In the genomic region with DNA sequence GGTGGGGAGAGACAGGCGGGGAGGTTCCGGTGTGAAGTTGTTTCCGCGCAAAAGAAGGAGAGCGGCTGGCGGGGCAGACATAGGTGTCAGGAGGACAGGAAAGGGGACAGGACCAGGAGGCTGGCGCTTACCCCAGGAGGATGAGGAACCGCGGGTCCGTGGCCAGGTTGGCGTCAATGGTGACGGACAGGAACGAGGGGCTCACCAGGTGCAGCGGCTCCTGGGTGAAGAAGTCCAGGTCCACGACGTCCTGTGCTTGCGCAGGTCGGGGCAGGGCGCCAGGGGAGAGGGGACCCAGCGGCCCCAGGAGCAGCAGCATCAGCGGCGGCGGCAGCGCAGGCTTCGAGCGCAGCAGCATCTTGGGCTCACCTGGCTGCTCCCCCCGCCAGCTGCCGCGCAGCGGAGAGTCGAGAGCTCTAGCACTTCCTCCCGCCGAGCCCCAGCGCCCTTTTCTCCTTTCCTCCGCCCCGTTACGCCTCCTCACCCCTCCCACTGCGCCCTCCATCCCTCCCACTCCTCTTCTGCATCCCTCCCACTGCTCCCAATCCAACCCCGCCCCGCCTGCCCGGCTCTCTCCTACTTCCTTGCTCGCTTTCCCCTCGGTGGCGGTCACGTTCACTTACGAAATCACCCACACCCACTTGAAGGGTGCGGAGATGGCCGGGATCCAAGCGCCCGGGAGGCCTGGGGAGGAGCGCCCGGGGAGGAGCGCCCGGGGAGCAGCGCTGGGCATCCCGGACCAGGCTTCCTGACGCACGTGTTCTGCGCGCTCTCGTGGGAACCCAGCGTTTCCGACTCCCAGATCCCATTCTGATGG, we compare ENCODE assay signal across 8 cellular contexts. TPM values are rescaled to one million over a fixed set of nuclear protein-coding genes. Genes with fewer than 3 reads are reported as not detected.
DNase-seq lines count a peak whose midpoint lies in the region; ATAC-seq and TF ChIP-seq lines count a peak whose summit lies in the region.

Gene HPSE, minus strand, starts transcription at position 424 of the 817 bp plus-strand sequence. Its CDS starts 66 bp downstream, at position 358.

- no peaks in the 10 kb centered on the region for H3K27me3 ChIP-seq in Peyer's patch
- H3K27me3 ChIP-seq in foreskin keratinocyte: no peaks in the 10 kb centered on the region
- H3K27me3 ChIP-seq in neuronal stem cell (ENCODE audit: control insufficient read depth in 3 of 3, insufficient read depth in 3 of 3, low read depth in 1 of 3, low read length in 3 of 3): peaks cover 2 to 59% (median 33%) of the 10 kb centered on the region in 3 experiments
- peaks cover 7% of the 10 kb centered on the region for H3K27me3 ChIP-seq in suprapubic skin

- TF ChIP-seq CTCF in Peyer's patch (IDR thresholded peaks at IDR 0.05) (no peak), foreskin keratinocyte (conservative IDR thresholded peaks at IDR 0.05) (no peak), suprapubic skin (IDR thresholded peaks at IDR 0.05) (no peak)

- in situ Hi-C loops in Caki2 (cut with HindIII; ENCODE audit: low pct_unique_long_range_greater_than_20kb, low sequenced_read_pairs): no loop called here

- peaks cover 12% of the 10 kb centered on the region for H3K36me3 Mint-ChIP-seq in activated T-helper 2 cell treated with anti-CD3 and anti-CD28 coated beads, Interferon-gamma antibody, Interleukin-2, Interleukin-4, amounts not matched to agents 10 μg/mL and 5 μg/mL and 100 μg/mL, durations not matched to agents 14 hours and 24 hours and 36 hours (ENCODE audit: low read depth)

- peak; percentile 7; the same call in 1 of the 2 replicates for TF ChIP-seq RAD21 in Ishikawa (IDR thresholded peaks at IDR 0.05; ENCODE audit: low read depth)

- H2BK120ac ChIP-seq in neuronal stem cell (ENCODE audit: low read depth, low read length): no peak within 1 kb of the TSS

- H3K27ac Mint-ChIP-seq in activated T-helper 2 cell treated with anti-CD3 and anti-CD28 coated beads, Interferon-gamma antibody, Interleukin-2, Interleukin-4, amounts not matched to agents 10 μg/mL and 5 μg/mL and 100 μg/mL, durations not matched to agents 14 hours and 24 hours and 36 hours: peak within 1 kb of the TSS; percentile 35

- no peak within 1 kb of the TSS for H2BK5ac ChIP-seq in neuronal stem cell (ENCODE audit: low read length)

- H3K9me3 ChIP-seq in Peyer's patch (no peaks in the 10 kb centered on the region), neuronal stem cell (replicated peaks in 1 of 2; ENCODE audit: control insufficient read depth in 2 of 2, insufficient read depth in 1 of 2, low read depth in 1 of 2, low read length in 2 of 2) (no peaks in the 10 kb centered on the region), suprapubic skin (no peaks in the 10 kb centered on the region)

- peak within 1 kb of the TSS; percentile 84 for H3K18ac ChIP-seq in neuronal stem cell (ENCODE audit: low read length)

- H3K9ac ChIP-seq in neuronal stem cell (ENCODE audit: low read depth, low read length, poor library complexity): no peak within 1 kb of the TSS

- TF ChIP-seq EP300 in Ishikawa (IDR thresholded peaks at IDR 0.05; ENCODE audit: borderline replicate concordance) (no peak), suprapubic skin (IDR thresholded peaks at IDR 0.05) (no peak)

- H3K9me3 Mint-ChIP-seq in activated T-helper 2 cell treated with anti-CD3 and anti-CD28 coated beads, Interferon-gamma antibody, Interleukin-2, Interleukin-4, amounts not matched to agents 10 μg/mL and 5 μg/mL and 100 μg/mL, durations not matched to agents 14 hours and 24 hours and 36 hours: peaks cover 20% of the 10 kb centered on the region

- TF ChIP-seq POLR2A in Peyer's patch (IDR thresholded peaks at IDR 0.05) (peak; percentile 58 to 74), suprapubic skin (IDR thresholded peaks at IDR 0.05) (peak in 1 of 2 donors; percentile 15)

- H3K23ac ChIP-seq in neuronal stem cell (ENCODE audit: low read depth, low read length, poor library complexity): no peak within 1 kb of the TSS

- DNase-seq in Caki2 (ENCODE audit: low read depth): peak; percentile 92
- peak; percentile 67 to 93 (median 93) for DNase-seq in Peyer's patch
- peak; percentile 64 for DNase-seq in activated T-helper 2 cell treated with anti-CD3 and anti-CD28 coated beads, Interferon-gamma antibody, Interleukin-2, Interleukin-4, amounts not matched to agents 10 μg/mL and 5 μg/mL and 100 μg/mL, durations not matched to agents 14 hours and 24 hours and 36 hours (ENCODE audit: low spot score)
- peak; percentile 73 to 80 for DNase-seq in foreskin keratinocyte
- peak; percentile 35 for DNase-seq in neuronal stem cell (ENCODE audit: low spot score)
- DNase-seq in suprapubic skin (ENCODE audit: low spot score in 2 of 2): peak; percentile 88 to 90

- H3K27me3 Mint-ChIP-seq in activated T-helper 2 cell treated with anti-CD3 and anti-CD28 coated beads, Interferon-gamma antibody, Interleukin-2, Interleukin-4, amounts not matched to agents 10 μg/mL and 5 μg/mL and 100 μg/mL, durations not matched to agents 14 hours and 24 hours and 36 hours (ENCODE audit: low read depth): peaks cover 34% of the 10 kb centered on the region

- peak within 1 kb of the TSS; percentile 89 for H3K4me3 Mint-ChIP-seq in activated T-helper 2 cell treated with anti-CD3 and anti-CD28 coated beads, Interferon-gamma antibody, Interleukin-2, Interleukin-4, amounts not matched to agents 10 μg/mL and 5 μg/mL and 100 μg/mL, durations not matched to agents 14 hours and 24 hours and 36 hours (ENCODE audit: low read depth)

- H2AK5ac ChIP-seq in neuronal stem cell (ENCODE audit: low read depth, low read length): no peak within 1 kb of the TSS

- no peak within 1 kb of the TSS for H4K91ac ChIP-seq in neuronal stem cell (ENCODE audit: low read depth, low read length, poor library complexity)

- no peak within 1 kb of the TSS for H2BK12ac ChIP-seq in neuronal stem cell (ENCODE audit: low read length)

- peak within 1 kb of the TSS; percentile 96 for H2AFZ ChIP-seq in neuronal stem cell (ENCODE audit: low read length)

- H3K4me2 ChIP-seq in neuronal stem cell (ENCODE audit: insufficient read depth, low read length, poor library complexity, severe bottlenecking): peak within 1 kb of the TSS; percentile 85

- no peak within 1 kb of the TSS for H3K14ac ChIP-seq in neuronal stem cell (ENCODE audit: low read length)

- H2BK15ac ChIP-seq in neuronal stem cell (ENCODE audit: low read length): no peak within 1 kb of the TSS

- H3K4me3 ChIP-seq in Peyer's patch: peak within 1 kb of the TSS; percentile 43 to 68 (median 62)
- H3K4me3 ChIP-seq in neuronal stem cell (ENCODE audit: low read length in 2 of 2): peak within 1 kb of the TSS; percentile 41 to 71
- peak within 1 kb of the TSS; percentile 56 for H3K4me3 ChIP-seq in suprapubic skin

- peaks cover 22% of the 10 kb centered on the region for H3K4me1 Mint-ChIP-seq in activated T-helper 2 cell treated with anti-CD3 and anti-CD28 coated beads, Interferon-gamma antibody, Interleukin-2, Interleukin-4, amounts not matched to agents 10 μg/mL and 5 μg/mL and 100 μg/mL, durations not matched to agents 14 hours and 24 hours and 36 hours (ENCODE audit: low read depth)

- intact Hi-C loops in activated T-helper 2 cell treated with anti-CD3 and anti-CD28 coated beads, Interferon-gamma antibody, Interleukin-2, Interleukin-4, amounts not matched to agents 10 μg/mL and 5 μg/mL and 100 μg/mL, durations not matched to agents 14 hours and 24 hours and 36 hours (cut with micrococcal nuclease): no loop called here

- no peaks in the 10 kb centered on the region for H3K79me1 ChIP-seq in neuronal stem cell (ENCODE audit: low read depth, low read length)

- ATAC-seq in GM21528 (IDR thresholded peaks at IDR 0.05; ENCODE audit: low FRiP score, unreplicated experiment) (peak; percentile 89), foreskin keratinocyte (peak; percentile 93)

- H3K4me1 ChIP-seq in Peyer's patch (peaks cover 0 to 18% (median 4%) of the 10 kb centered on the region in 4 donors), foreskin keratinocyte (no peaks in the 10 kb centered on the region), neuronal stem cell (ENCODE audit: control insufficient read depth in 2 of 2, insufficient read depth in 1 of 2, low read depth in 1 of 2, low read length in 2 of 2) (peaks cover 3 to 5% of the 10 kb centered on the region in 2 donors), suprapubic skin (peaks cover 17% of the 10 kb centered on the region)

- WGBS in neuronal stem cell (ENCODE audit: extremely low coverage in 2 of 2, insufficient read length in 2 of 2, insufficient replicate concordance in 1 of 2), 2 donors: no CpG with 5 or more reads among the region's 63 CpGs
- WGBS in suprapubic skin: under 1% methylated on average over 60 of the region's 63 CpGs

- H4K8ac ChIP-seq in neuronal stem cell (ENCODE audit: low read depth, low read length): no peak within 1 kb of the TSS

- H3K36me3 ChIP-seq in Peyer's patch (no peaks in the 10 kb centered on the region), neuronal stem cell (replicated peaks in 1 of 2; ENCODE audit: control insufficient read depth in 2 of 2, insufficient read depth in 2 of 2, low read length in 2 of 2) (no peaks in the 10 kb centered on the region), suprapubic skin (no peaks in the 10 kb centered on the region)

- H3K4ac ChIP-seq in neuronal stem cell (ENCODE audit: low read length): no peak within 1 kb of the TSS

- H3K27ac ChIP-seq in Peyer's patch (peak within 1 kb of the TSS in 2 of 4 donors; percentile 32 to 72), foreskin keratinocyte (no peak within 1 kb of the TSS), neuronal stem cell (replicated peaks; ENCODE audit: low read length) (no peak within 1 kb of the TSS), suprapubic skin (no peak within 1 kb of the TSS)

TF ChIP-seq in Ishikawa, 13 proteins besides CTCF, POLR2A, EP300 and RAD21 (continues in another document):
- TF ChIP-seq TAF1 (IDR thresholded peaks at IDR 0.05; ENCODE audit: low read depth) (0 out of 2 replicates have a peak, but pooled peaks have one; percentile 21), EGR1 (IDR thresholded peaks at IDR 0.05) (peak; percentile 31; the same call in 1 of the 2 replicates), TEAD4 (IDR thresholded peaks at IDR 0.05) (no peak), USF1 (IDR thresholded peaks at IDR 0.05) (no peak)

RNA-seq across cellular contexts. Expression of gene HPSE, which starts in this region (rescaled TPM):
- 1.6 and 2.9 TPM in 2 replicates for total RNA-seq in Caki2 (2014; rRNA removed; shearing (Covaris generic); ENCODE audit: low replicate concordance)
- total RNA-seq in Peyer's patch (1 to 10 TPM in 3 of 4 donors, under 1 TPM in 1; 0.83 to 3.9 (median 2.3) TPM), foreskin keratinocyte (12.1 and 13.0 TPM in 2 replicates), suprapubic skin (10 to 100 TPM in 1 of 4 donors, 1 to 10 TPM in 3; 4.8 to 10.6 (median 9.3) TPM)
- 9.7 TPM in 2 replicates for total RNA-seq in activated T-helper 2 cell treated with anti-CD3 and anti-CD28 coated beads, Interferon-gamma antibody, Interleukin-2, Interleukin-4, amounts not matched to agents 10 μg/mL and 5 μg/mL and 100 μg/mL, durations not matched to agents 14 hours and 24 hours and 36 hours
- 7.7 and 8.2 TPM in 2 replicates for polyA plus RNA-seq in foreskin keratinocyte
- polyA plus RNA-seq in neuronal stem cell (2013, experiment 1 of 2): 0.14 TPM
- polyA plus RNA-seq in neuronal stem cell (2013, experiment 2 of 2): 0.12 TPM

Comparison
In these comparisons a context has a peak if more than half of its experiments do, and no peak if none do; other contexts are left out.
1. DNase-seq: peak in every context shown above with its lines; median percentile 93 in Peyer's patch; 92 in Caki2; 89 in suprapubic skin; 76 in foreskin keratinocyte; 64 in activated T-helper 2 cell treated with anti-CD3 and anti-CD28 coated beads, Interferon-gamma antibody, Interleukin-2, Interleukin-4, amounts not matched to agents 10 μg/mL and 5 μg/mL and 100 μg/mL, durations not matched to agents 14 hours and 24 hours and 36 hours; 35 in neuronal stem cell.